In the genomic region with DNA sequence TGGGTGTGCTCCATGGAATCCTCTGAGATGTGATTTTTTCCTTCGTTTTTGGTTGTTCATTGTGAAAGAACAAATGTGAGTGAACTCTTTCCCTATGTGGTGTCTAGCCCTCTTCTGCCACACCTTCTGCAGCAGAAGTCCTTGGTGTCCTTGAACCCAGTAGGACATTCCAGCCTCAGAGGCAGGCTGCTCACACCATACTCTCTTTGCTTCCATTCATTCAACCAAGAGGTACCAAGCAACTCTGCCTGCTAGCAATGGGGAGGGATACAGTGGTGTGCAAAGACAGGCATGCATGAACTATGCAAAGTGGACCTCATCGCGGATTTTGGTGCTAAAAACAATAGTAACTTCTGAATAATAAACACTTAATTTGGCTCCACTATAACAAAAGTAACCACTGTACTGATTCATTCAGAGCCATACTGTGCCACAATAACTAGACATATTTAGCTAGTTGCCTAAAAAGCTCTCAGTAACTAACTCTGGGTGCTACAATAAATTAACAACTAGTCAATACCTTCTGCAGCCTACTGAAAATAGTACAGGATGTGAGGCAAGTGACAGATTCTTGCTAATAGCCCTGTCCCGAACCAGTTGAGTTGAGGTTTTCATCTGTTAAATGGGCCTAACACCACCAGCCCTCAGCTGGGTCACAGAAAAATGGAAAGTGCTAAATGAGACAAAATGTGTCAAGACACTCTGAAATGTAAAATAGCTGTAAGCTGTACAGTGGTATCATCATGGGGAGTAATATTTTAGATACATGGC, we compare ENCODE assay signal across 1 cellular context.
TF ChIP-seq lines count a peak whose summit lies in the region.

No MANE protein-coding gene starts in this region.

TF ChIP-seq in IMR-90, 13 proteins besides CTCF, POLR2A, EP300 and RAD21:
- TF ChIP-seq, protein P1, sequence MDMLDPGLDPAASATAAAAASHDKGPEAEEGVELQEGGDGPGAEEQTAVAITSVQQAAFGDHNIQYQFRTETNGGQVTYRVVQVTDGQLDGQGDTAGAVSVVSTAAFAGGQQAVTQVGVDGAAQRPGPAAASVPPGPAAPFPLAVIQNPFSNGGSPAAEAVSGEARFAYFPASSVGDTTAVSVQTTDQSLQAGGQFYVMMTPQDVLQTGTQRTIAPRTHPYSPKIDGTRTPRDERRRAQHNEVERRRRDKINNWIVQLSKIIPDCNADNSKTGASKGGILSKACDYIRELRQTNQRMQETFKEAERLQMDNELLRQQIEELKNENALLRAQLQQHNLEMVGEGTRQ (IDR thresholded peaks at IDR 0.05; ENCODE audit: low read depth, low read length): no peak
- TF ChIP-seq CEBPB (IDR thresholded peaks at IDR 0.05; ENCODE audit: low read depth, low read length) (no peak), BHLHE40 (IDR thresholded peaks at IDR 0.05; ENCODE audit: low read depth, low read length) (no peak), NFE2L2 (IDR thresholded peaks at IDR 0.05; ENCODE audit: low read depth, low read length) (no peak), MXI1 (IDR thresholded peaks at IDR 0.05; ENCODE audit: borderline replicate concordance, low read depth, low read length) (no peak), RCOR1 (IDR thresholded peaks at IDR 0.05; ENCODE audit: insufficient replicate concordance, low read length) (no peak), ELK1 (IDR thresholded peaks at IDR 0.05; ENCODE audit: borderline replicate concordance, low read depth, low read length) (no peak), MAZ (IDR thresholded peaks at IDR 0.05; ENCODE audit: borderline replicate concordance, low read depth, low read length) (no peak), MAFK (IDR thresholded peaks at IDR 0.05; ENCODE audit: low read depth, low read length) (no peak), CHD1 (IDR thresholded peaks at IDR 0.05; ENCODE audit: low read depth, low read length) (no peak), RFX5 (IDR thresholded peaks at IDR 0.05; ENCODE audit: low read depth, low read length) (no peak), FOS (IDR thresholded peaks at IDR 0.05; ENCODE audit: low read depth, low read length) (no peak), SMC3 (IDR thresholded peaks at IDR 0.05; ENCODE audit: low read depth, low read length) (no peak)
